8 cellular contexts compared by ENCODE assay signal in the genomic region with DNA sequence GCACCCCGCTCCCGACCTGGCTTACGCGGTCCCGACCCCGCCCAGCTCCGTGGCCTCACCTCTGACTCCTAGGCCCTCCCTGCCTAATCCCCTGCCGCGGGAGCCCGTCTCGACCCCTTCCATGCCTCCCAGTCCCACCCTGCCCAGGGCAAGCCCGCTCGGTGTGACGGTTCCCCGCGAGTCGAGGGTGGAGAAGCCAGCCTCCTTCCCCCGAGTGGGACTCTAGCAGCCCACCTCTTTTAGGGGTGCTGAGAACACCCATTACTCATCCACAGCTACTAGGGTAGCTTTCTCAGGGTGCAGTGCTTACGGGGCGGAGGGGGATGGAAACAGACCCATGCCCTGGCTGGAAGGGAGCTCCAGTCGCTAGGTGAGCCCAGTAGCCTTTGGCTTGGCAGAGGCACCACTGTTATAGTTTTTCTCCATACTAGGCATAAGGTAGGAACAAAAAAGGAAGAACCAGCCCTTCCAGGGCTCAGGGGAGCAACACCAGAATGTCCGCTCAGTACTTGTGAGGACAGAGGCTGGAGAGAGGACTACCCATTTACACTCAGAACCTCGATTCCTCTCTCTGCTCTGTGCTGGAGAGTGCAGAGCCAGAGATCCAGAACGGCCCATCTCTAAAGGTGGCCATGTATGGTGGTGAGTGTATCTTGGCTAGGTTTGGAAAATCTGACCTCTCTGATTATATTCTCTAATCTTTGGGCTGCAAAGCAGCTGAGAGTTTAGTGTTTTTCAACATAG. TPM values are rescaled to one million over a fixed set of nuclear protein-coding genes. Genes with fewer than 3 reads are reported as not detected.
A peak's percentile ranks its signal among the peaks of the same experiment; 100 is the strongest.
DNase-seq lines count a peak whose midpoint lies in the region; ATAC-seq, FAIRE-seq and TF ChIP-seq lines count a peak whose summit lies in the region.

No MANE protein-coding gene starts in this region.

- no peaks in the 10 kb centered on the region for H3K27me3 ChIP-seq in endothelial cell of umbilical vein (ENCODE audit: control insufficient read depth in 2 of 2, insufficient read depth in 2 of 2, low read length in 2 of 2)

- dilution Hi-C loops in endothelial cell of umbilical vein (cut with MboI; ENCODE audit: extremely low pct_ligation_motif_present, low sequenced_read_pairs): no loop called here

- H3K9ac ChIP-seq in endothelial cell of umbilical vein (replicated peaks; ENCODE audit: extremely low read depth, insufficient read depth, low read length): peak overlapping the region; percentile 61

- H3K27ac ChIP-seq in endothelial cell of umbilical vein (ENCODE audit: insufficient read depth, low read depth, low read length): no peak overlapping the region

- H3K4me1 Mint-ChIP-seq in T-helper 17 cell: peaks cover 32% of the 10 kb centered on the region

- BruUV-seq in endothelial cell of umbilical vein (replicated peaks; lab: Mats Ljungman, UMichigan): no TSS peak

- H2AFZ ChIP-seq in endothelial cell of umbilical vein (ENCODE audit: low read depth, low read length): peak overlapping the region; percentile 93

- H3K27ac Mint-ChIP-seq in T-helper 17 cell: peak overlapping the region; percentile 98

- CTCF ChIA-PET in endothelial cell of umbilical vein (lab: Charles Lee): interaction anchor here (0.9 to 5.9 kb wide), 9 partner anchors 18 to 206 kb away, joined by 3 to 39 read pairs (median 7); partner anchors contain the start of genes KHK, OST4 and PREB

- H3K4me1 ChIP-seq in endothelial cell of umbilical vein (ENCODE audit: control insufficient read depth, extremely low read depth, insufficient read depth, low read length): peaks cover 12% of the 10 kb centered on the region

- H3K4me3 ChIP-seq in endothelial cell of umbilical vein (replicated peaks in 1 of 3; ENCODE audit: insufficient read depth in 1 of 3, low read depth in 1 of 3, low read length in 3 of 3): peak overlapping the region; percentile 67 to 93 (median 73)

- no peaks in the 10 kb centered on the region for H4K20me1 ChIP-seq in endothelial cell of umbilical vein (replicated peaks; ENCODE audit: control insufficient read depth, extremely low read depth, insufficient read depth, low read length)

- TF ChIP-seq POLR2A in endothelial cell of umbilical vein (IDR thresholded peaks at IDR 0.05; ENCODE audit: low read depth, low read length) (no peak), GM12891 (IDR thresholded peaks at IDR 0.05; ENCODE audit: low read depth, low read length) (no peak)

- ATAC-seq in T-helper 17 cell: no peak

- FAIRE-seq in endothelial cell of umbilical vein (lab: Jason Lieb, UNC) (peak; percentile 76), GM12891 (lab: Jason Lieb, UNC) (no peak)

- H3K9me1 ChIP-seq in endothelial cell of umbilical vein (replicated peaks; ENCODE audit: control insufficient read depth, extremely low read depth, insufficient read depth, low read length): no peaks in the 10 kb centered on the region

- DNase-seq in activated naive CD4-positive, alpha-beta T cell (lab: John Stamatoyannopoulos, UW): peak in 3 of 4 experiments; percentile 38 to 61 (median 49)
- DNase-seq in activated naive CD4-positive, alpha-beta T cell treated with Interleukin-2 at 50 U/mL for 16 hours: no peak
- peak in 1 of 3 donors; percentile 27 for DNase-seq in T-helper 17 cell
- peak; percentile 37 for DNase-seq in endothelial cell of umbilical vein (ENCODE audit: low read depth, low spot score)
- peak; percentile 8 for DNase-seq in myocyte (ENCODE audit: low read depth)
- DNase-seq in GM12891 (ENCODE audit: insufficient read length, low spot score): no peak
- no peak for DNase-seq in 8988T
- DNase-seq in DMS153 (lab: John Stamatoyannopoulos, UW): no peak

- intact Hi-C loops in endothelial cell of umbilical vein (cut with micrococcal nuclease): loop anchor here (1.0 kb wide), 3 partner anchors 19 to 91 kb away; partner anchors contain the start of genes OST4 and PREB

- H3K4me2 ChIP-seq in endothelial cell of umbilical vein (ENCODE audit: insufficient read depth, low read length): peak overlapping the region; percentile 76

- H3K4me3 Mint-ChIP-seq in T-helper 17 cell: peak overlapping the region; percentile 86

- H3K27me3 Mint-ChIP-seq in T-helper 17 cell: peaks cover 5% of the 10 kb centered on the region

- POLR2A ChIA-PET in endothelial cell of umbilical vein (lab: Charles Lee): interaction anchor here (2.2 kb wide), 1 partner anchor 20 kb away, joined by 7 read pairs; the partner anchor contains the start of gene OST4

- no peaks in the 10 kb centered on the region for H3K79me2 ChIP-seq in endothelial cell of umbilical vein (ENCODE audit: control insufficient read depth, insufficient read depth, low read length)

- H3K36me3 Mint-ChIP-seq in T-helper 17 cell (ENCODE audit: low read depth): peaks cover 3% of the 10 kb centered on the region

- no peaks in the 10 kb centered on the region for H3K9me3 ChIP-seq in T-helper 17 cell (ENCODE audit: control insufficient read depth, low read length, poor library complexity, severe bottlenecking)
- H3K9me3 ChIP-seq in endothelial cell of umbilical vein (replicated peaks; ENCODE audit: control insufficient read depth, insufficient read depth, low read length): no peaks in the 10 kb centered on the region

- peaks cover 3 to 23% of the 10 kb centered on the region in 2 experiments for H3K36me3 ChIP-seq in endothelial cell of umbilical vein (ENCODE audit: control insufficient read depth in 2 of 2, extremely low read depth in 1 of 2, insufficient read depth in 2 of 2, low read length in 2 of 2)

- TF ChIP-seq CTCF in endothelial cell of umbilical vein (IDR thresholded peaks at IDR 0.05; ENCODE audit: extremely low read depth in 1 of 2, insufficient read depth in 1 of 2, low read depth in 1 of 2, low read length in 2 of 2): no peak

RNA-seq across cellular contexts. Expression of gene AGBL5, which starts 0.6 kb away (rescaled TPM):
- total RNA-seq in T-helper 17 cell: 10 to 100 TPM in 1 of 2 donors, 1 to 10 TPM in 1; 8.9 to 10.7 TPM
- total RNA-seq in endothelial cell of umbilical vein: 27.5 and 28.2 TPM in 2 replicates
- 40.4 and 41.9 TPM in 2 replicates for polyA plus RNA-seq in endothelial cell of umbilical vein
- polyA plus RNA-seq in endothelial cell of umbilical vein (2011; cell fraction: cytosol; rRNA removed): 38.6 and 40.2 TPM in 2 replicates
- polyA plus RNA-seq in endothelial cell of umbilical vein (2011; cell fraction: nucleus; rRNA removed): 29.9 and 30.3 TPM in 2 replicates
- polyA plus RNA-seq in endothelial cell of umbilical vein (2012): 20.9 and 26.2 TPM in 2 replicates
- 51.6 and 62.5 TPM in 2 replicates for polyA minus RNA-seq in endothelial cell of umbilical vein
- polyA minus RNA-seq in endothelial cell of umbilical vein (2011; cell fraction: cytosol; rRNA and poly(A)+ RNA removed): 32.7 TPM
- 12.9 and 13.8 TPM in 2 replicates for polyA minus RNA-seq in endothelial cell of umbilical vein (2011; cell fraction: nucleus; rRNA and poly(A)+ RNA removed)
- 17.8 and 25.9 TPM in 2 replicates for total RNA-seq in myocyte
- polyA plus RNA-seq in myocyte (2012): 41.3 TPM
- polyA plus RNA-seq in GM12891 (2012; ENCODE audit: low read depth, missing spikeins): 17.6 TPM

RNA-seq across cellular contexts. Expression of gene TMEM214, which starts 19.3 kb away (rescaled TPM):
- total RNA-seq in T-helper 17 cell (10 to 100 TPM; 42.4 to 47.3 TPM), endothelial cell of umbilical vein (107 and 109 TPM in 2 replicates), myocyte (78.4 and 103 TPM in 2 replicates)
- polyA plus RNA-seq in endothelial cell of umbilical vein: 163 and 187 TPM in 2 replicates
- 91.6 and 94.5 TPM in 2 replicates for polyA plus RNA-seq in endothelial cell of umbilical vein (2011; cell fraction: cytosol; rRNA removed)
- 250 and 310 TPM in 2 replicates for polyA plus RNA-seq in endothelial cell of umbilical vein (2011; cell fraction: nucleus; rRNA removed)
- polyA plus RNA-seq in endothelial cell of umbilical vein (2012): 76.9 and 85.2 TPM in 2 replicates
- 228 and 237 TPM in 2 replicates for polyA minus RNA-seq in endothelial cell of umbilical vein
- polyA minus RNA-seq in endothelial cell of umbilical vein (2011; cell fraction: cytosol; rRNA and poly(A)+ RNA removed): 62.8 TPM
- 115 and 152 TPM in 2 replicates for polyA minus RNA-seq in endothelial cell of umbilical vein (2011; cell fraction: nucleus; rRNA and poly(A)+ RNA removed)
- polyA plus RNA-seq in myocyte (2012): 126 TPM
- polyA plus RNA-seq in GM12891 (2012; ENCODE audit: low read depth, missing spikeins): 38.1 TPM

RNA-seq across cellular contexts. Expression of gene OST4, which starts 19.4 kb away (rescaled TPM):
- total RNA-seq in T-helper 17 cell: 100 to 1,000 TPM; 284 to 371 TPM
- 415 TPM in 2 replicates for total RNA-seq in endothelial cell of umbilical vein
- polyA plus RNA-seq in endothelial cell of umbilical vein: 1,189 and 2,226 TPM in 2 replicates
- 1,348 and 1,433 TPM in 2 replicates for polyA plus RNA-seq in endothelial cell of umbilical vein (2011; cell fraction: cytosol; rRNA removed)
- 218 and 389 TPM in 2 replicates for polyA plus RNA-seq in endothelial cell of umbilical vein (2011; cell fraction: nucleus; rRNA removed)
- 649 and 891 TPM in 2 replicates for polyA plus RNA-seq in endothelial cell of umbilical vein (2012)
- 480 and 482 TPM in 2 replicates for polyA minus RNA-seq in endothelial cell of umbilical vein
- 271 TPM for polyA minus RNA-seq in endothelial cell of umbilical vein (2011; cell fraction: cytosol; rRNA and poly(A)+ RNA removed)
- 72.7 and 111 TPM in 2 replicates for polyA minus RNA-seq in endothelial cell of umbilical vein (2011; cell fraction: nucleus; rRNA and poly(A)+ RNA removed)
- total RNA-seq in myocyte: 278 and 316 TPM in 2 replicates
- 975 TPM for polyA plus RNA-seq in myocyte (2012)
- polyA plus RNA-seq in GM12891 (2012; ENCODE audit: low read depth, missing spikeins): 666 TPM

RNA-seq across cellular contexts. Expression of gene EMILIN1, which starts 26.3 kb away (rescaled TPM):
- total RNA-seq in T-helper 17 cell (1 to 10 TPM in 1 of 2 donors, under 1 TPM in 1; 0.32 to 1.7 TPM), endothelial cell of umbilical vein (4.1 and 16.6 TPM in 2 replicates), myocyte (4.3 and 6.8 TPM in 2 replicates)
- 11.7 and 15.5 TPM in 2 replicates for polyA plus RNA-seq in endothelial cell of umbilical vein
- 4.1 and 8.0 TPM in 2 replicates for polyA plus RNA-seq in endothelial cell of umbilical vein (2011; cell fraction: cytosol; rRNA removed)
- 4.8 and 5.2 TPM in 2 replicates for polyA plus RNA-seq in endothelial cell of umbilical vein (2011; cell fraction: nucleus; rRNA removed)
- polyA plus RNA-seq in endothelial cell of umbilical vein (2012): 0.24 and 0.33 TPM in 2 replicates
- polyA minus RNA-seq in endothelial cell of umbilical vein: 5.9 and 6.2 TPM in 2 replicates
- 1.3 TPM for polyA minus RNA-seq in endothelial cell of umbilical vein (2011; cell fraction: cytosol; rRNA and poly(A)+ RNA removed)
- 1.1 and 3.7 TPM in 2 replicates for polyA minus RNA-seq in endothelial cell of umbilical vein (2011; cell fraction: nucleus; rRNA and poly(A)+ RNA removed)
- polyA plus RNA-seq in myocyte (2012): 8.5 TPM
- 0.40 TPM for polyA plus RNA-seq in GM12891 (2012; ENCODE audit: low read depth, missing spikeins)

RNA-seq across cellular contexts. Expression of gene KHK, which starts 34.5 kb away (rescaled TPM):
- total RNA-seq in T-helper 17 cell: 1 to 10 TPM; 4.5 to 5.4 TPM
- total RNA-seq in endothelial cell of umbilical vein: 3.7 and 4.4 TPM in 2 replicates
- polyA plus RNA-seq in endothelial cell of umbilical vein: 2.4 and 2.9 TPM in 2 replicates
- polyA plus RNA-seq in endothelial cell of umbilical vein (2011; cell fraction: cytosol; rRNA removed): 2.3 and 2.6 TPM in 2 replicates
- polyA plus RNA-seq in endothelial cell of umbilical vein (2011; cell fraction: nucleus; rRNA removed): 2.3 and 2.6 TPM in 2 replicates
- polyA plus RNA-seq in endothelial cell of umbilical vein (2012): 3.0 and 3.6 TPM in 2 replicates
- polyA minus RNA-seq in endothelial cell of umbilical vein: 2.4 and 3.2 TPM in 2 replicates
- 2.3 TPM for polyA minus RNA-seq in endothelial cell of umbilical vein (2011; cell fraction: cytosol; rRNA and poly(A)+ RNA removed)
- polyA minus RNA-seq in endothelial cell of umbilical vein (2011; cell fraction: nucleus; rRNA and poly(A)+ RNA removed): 0.67 and 1.3 TPM in 2 replicates
- total RNA-seq in myocyte: 0.21 and 0.24 TPM in 2 replicates
- polyA plus RNA-seq in myocyte (2012): 0.91 TPM
- polyA plus RNA-seq in GM12891 (2012; ENCODE audit: low read depth, missing spikeins): 1.6 TPM

Comparison
In these comparisons a context has a peak if more than half of its experiments do, and no peak if none do; other contexts are left out.
1. DNase-seq: peak in activated naive CD4-positive, alpha-beta T cell (3 of 4), endothelial cell of umbilical vein (single experiment) and myocyte (single experiment); none in activated naive CD4-positive, alpha-beta T cell treated with Interleukin-2 at 50 U/mL for 16 hours (single experiment), GM12891 (single experiment), 8988T (single experiment) and DMS153 (single experiment).